In the genomic region with DNA sequence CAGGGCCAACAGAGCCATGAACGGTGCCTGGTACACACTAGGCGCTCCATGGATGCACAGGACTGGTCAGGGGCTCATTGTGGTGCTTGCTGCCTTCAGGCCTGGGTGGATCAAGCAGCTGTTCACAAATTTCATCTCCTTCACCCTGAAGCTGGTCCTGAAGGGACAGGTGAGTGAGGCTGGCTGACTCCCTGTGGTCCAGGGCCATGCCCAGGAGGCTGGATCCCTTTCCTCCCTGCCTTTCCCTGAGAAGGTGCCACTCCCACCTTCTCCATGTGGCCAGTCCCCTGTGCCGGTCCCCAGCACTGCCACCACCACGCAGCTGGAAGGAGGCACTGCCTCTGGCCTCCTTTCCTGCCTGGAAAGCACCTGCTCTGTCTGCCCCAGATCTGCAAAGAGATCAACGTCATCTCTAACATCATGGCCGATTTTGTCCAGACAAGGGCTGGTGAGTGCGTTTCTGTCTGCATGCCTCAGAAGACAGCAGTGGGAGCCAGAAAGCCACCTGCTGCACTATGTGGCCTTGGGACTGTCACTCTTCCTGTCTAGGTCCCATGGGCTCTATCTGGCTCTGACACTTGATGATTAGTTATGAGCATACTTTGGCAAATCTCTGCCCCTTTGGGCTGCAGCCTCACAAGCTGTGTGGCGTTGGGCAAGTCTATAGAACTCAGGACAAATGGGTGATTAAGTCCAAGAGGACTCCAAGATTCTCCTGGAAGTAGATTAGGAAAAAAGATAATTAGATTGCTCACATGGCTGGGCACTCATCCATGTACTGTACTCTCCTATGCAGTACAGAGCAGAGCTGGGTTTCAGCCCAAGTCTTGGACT, we compare ENCODE assay signal across 13 cellular contexts. TPM values are rescaled to one million over a fixed set of nuclear protein-coding genes. Genes with fewer than 3 reads are reported as not detected.
A peak's percentile ranks its signal among the peaks of the same experiment; 100 is the strongest.
DNase-seq lines count a peak whose midpoint lies in the region; ATAC-seq and TF ChIP-seq lines count a peak whose summit lies in the region.
"Had no signal": no experiment of that assay in that cellular context is flagged by ENCODE, and none has a peak within 500 bp of the region (broad histone marks: within the 10 kb centered on the region; RNA-seq: fewer than 3 reads in every experiment).

No MANE protein-coding gene starts in this region.

- no peaks in the 10 kb centered on the region for H3K36me3 Mint-ChIP-seq in effector memory CD8-positive, alpha-beta T cell (ENCODE audit: insufficient read depth)
- H3K36me3 Mint-ChIP-seq: T-cell had no signal

- TF ChIP-seq CTCF in GM10266 (IDR thresholded peaks at IDR 0.05; ENCODE audit: control insufficient read depth, insufficient read depth, low read depth, missing control alignments) (no peak), right atrium auricular region (IDR thresholded peaks at IDR 0.05) (no peak)

- no peak overlapping the region for H3K4me3 Mint-ChIP-seq in effector memory CD8-positive, alpha-beta T cell
- H3K4me3 Mint-ChIP-seq: T-cell had no signal

- H3K27me3 Mint-ChIP-seq in effector memory CD8-positive, alpha-beta T cell, result peaks cover 0 to 7% of the 10 kb centered on the region in 2 donors
- H3K27me3 Mint-ChIP-seq: T-cell had no signal

- H3K4me1 Mint-ChIP-seq in effector memory CD8-positive, alpha-beta T cell (ENCODE audit: low read depth in 2 of 2), result peaks cover 24 to 29% of the 10 kb centered on the region in 2 donors

- H3K4me1 ChIP-seq in right atrium auricular region, result no peaks in the 10 kb centered on the region
- H3K4me1 ChIP-seq: parathyroid adenoma had no signal

- peak overlapping the region in 1 of 2 donors; percentile 93 for H3K27ac Mint-ChIP-seq in effector memory CD8-positive, alpha-beta T cell

- H3K4me3 ChIP-seq in right atrium auricular region, result no peak overlapping the region
- H3K4me3 ChIP-seq: heart right ventricle had no signal

- no peaks in the 10 kb centered on the region for H3K9me3 ChIP-seq in right atrium auricular region
- H3K9me3 ChIP-seq: heart right ventricle had no signal

- ATAC-seq in GM21360 (IDR thresholded peaks at IDR 0.05; ENCODE audit: unreplicated experiment), result peak; percentile 67
- peak; percentile 67 for ATAC-seq in HG03159 (IDR thresholded peaks at IDR 0.05; ENCODE audit: unreplicated experiment)
- peak; percentile 88 for ATAC-seq in effector memory CD8-positive, alpha-beta T cell (replicated peaks)

- DNase-seq in GM10266 (ENCODE audit: extremely low spot score) (peak; percentile 53), right atrium auricular region (ENCODE audit: low spot score) (no peak), glomerular visceral epithelial cell (ENCODE audit: extremely low spot score) (no peak), NCI-H128 (lab: John Stamatoyannopoulos, UW; ENCODE audit: unreplicated experiment) (no peak)
- peak in 1 of 3 experiments; percentile 21 for DNase-seq in effector memory CD8-positive, alpha-beta T cell
- DNase-seq in effector CD4-positive, alpha-beta T cell, result no peak
- DNase-seq: amygdala; heart right ventricle; stimulated activated naive CD4-positive, alpha-beta T cell treated with Interleukin-2 at 50 U/mL for 16 hours; T-cell had no signal

- no peak overlapping the region for H3K27ac ChIP-seq in right atrium auricular region
- H3K27ac ChIP-seq: heart right ventricle, parathyroid adenoma had no signal

- H3K36me3 ChIP-seq in right atrium auricular region, result no peaks in the 10 kb centered on the region
- H3K36me3 ChIP-seq: heart right ventricle had no signal

- H3K9me3 Mint-ChIP-seq in effector memory CD8-positive, alpha-beta T cell, result no peaks in the 10 kb centered on the region
- H3K9me3 Mint-ChIP-seq: T-cell had no signal

- no peaks in the 10 kb centered on the region for H3K27me3 ChIP-seq in right atrium auricular region
- H3K27me3 ChIP-seq: heart right ventricle had no signal

RNA-seq across cellular contexts. Expression of a gene that starts 9.4 kb away (rescaled TPM):
- total RNA-seq in right atrium auricular region, result not detected

RNA-seq across cellular contexts. Expression of a gene that starts 18.2 kb away (rescaled TPM):
- 1 to 10 TPM; 8.0 to 9.7 TPM for total RNA-seq in right atrium auricular region

RNA-seq across cellular contexts. Expression of a gene that starts 39.2 kb away (rescaled TPM):
- total RNA-seq in right atrium auricular region, result 100 to 1,000 TPM in 1 of 2 donors, 10 to 100 TPM in 1; 76.4 to 140 TPM
